Comparison of ENCODE assay signal across 35 cellular contexts in genomic region chr3:167396075-167396474, GRCh38. TPM values are rescaled to one million over a fixed set of nuclear protein-coding genes. Genes with fewer than 3 reads are reported as not detected.
"Had no signal": no experiment of that assay in that cellular context is flagged by ENCODE, and none has a peak within 500 bp of the region (broad histone marks: within the 10 kb centered on the region; RNA-seq: fewer than 3 reads in every experiment).

No MANE protein-coding gene starts in this region.

- FAIRE-seq: TTC549 had no signal

- H3K36me3 ChIP-seq: ascending aorta had no signal

- ATAC-seq: activated CD4-positive, alpha-beta T cell treated with anti-CD3 and anti-CD28 coated beads for 36 hours; activated CD4-positive, CD25-positive, alpha-beta regulatory T cell treated with anti-CD3 and anti-CD28 coated beads, Interleukin-2, amount 50 U/mL, for 24 hours; activated CD8-positive, alpha-beta memory T cell treated with anti-CD3 and anti-CD28 coated beads, Interleukin-2, amount 10 ng/mL, durations not matched to agents 7 days and 5 days; activated CD8-positive, alpha-beta T cell treated with anti-CD3 and anti-CD28 coated beads, Interleukin-2, amount 10 ng/mL, durations not matched to agents 7 days and 5 days; activated naive CD8-positive, alpha-beta T cell treated with anti-CD3 and anti-CD28 coated beads, Interleukin-2, amount 50 U/mL, for 24 hours had no signal

- DNase-seq: activated CD4-positive, alpha-beta memory T cell treated with anti-CD3 and anti-CD28 coated beads, Interleukin-2, amount 10 ng/mL, durations not matched to agents 7 days and 5 days; activated CD4-positive, alpha-beta T cell treated with anti-CD3 and anti-CD28 coated beads for 1 hour; activated CD4-positive, alpha-beta T cell treated with anti-CD3 and anti-CD28 coated beads for 36 hours; activated CD4-positive, alpha-beta T cell treated with anti-CD3 and anti-CD28 coated beads for 48 hours; activated CD4-positive, alpha-beta T cell treated with anti-CD3 and anti-CD28 coated beads, Interleukin-2, amount 10 ng/mL, durations not matched to agents 7 days and 5 days; activated CD4-positive, alpha-beta T cell treated with anti-CD3 and anti-CD28 coated beads, Interleukin-2, amount 50 U/mL, for 48 hours; activated CD4-positive, CD25-positive, alpha-beta regulatory T cell; activated CD8-positive, alpha-beta memory T cell treated with anti-CD3 and anti-CD28 coated beads for 24 hours; activated CD8-positive, alpha-beta memory T cell treated with anti-CD3 and anti-CD28 coated beads, Interleukin-2, amount 10 ng/mL, durations not matched to agents 7 days and 5 days; activated CD8-positive, alpha-beta memory T cell treated with anti-CD3 and anti-CD28 coated beads, Interleukin-2, amount 50 U/mL, for 48 hours; activated CD8-positive, alpha-beta T cell treated with anti-CD3 and anti-CD28 coated beads, Interleukin-2, amount 10 ng/mL, durations not matched to agents 7 days and 5 days; activated effector memory CD4-positive, alpha-beta T cell treated with Interleukin-2 at 50 U/mL for 16 hours; activated gamma-delta T cell; activated naive CD4-positive, alpha-beta T cell treated with anti-CD3 and anti-CD28 coated beads, Interleukin-2, amount 10 ng/mL, durations not matched to agents 7 days and 5 days; activated naive CD4-positive, alpha-beta T cell treated with Interleukin-2 at 50 U/mL for 16 hours; activated naive CD8-positive, alpha-beta T cell treated with anti-CD3 and anti-CD28 coated beads, Interleukin-2, amount 10 ng/mL, durations not matched to agents 7 days and 5 days; activated naive CD8-positive, alpha-beta T cell treated with anti-CD3 and anti-CD28 coated beads, Interleukin-2, amount 50 U/mL, for 24 hours; activated T-cell treated with anti-CD3 and anti-CD28 coated beads, Interleukin-2, amount 50 U/mL, for 24 hours; activated T-cell treated with anti-CD3 and anti-CD28 coated beads, Interleukin-2, amount 50 U/mL, for 48 hours; amygdala; anterior cingulate cortex; central memory CD4-positive, alpha-beta T cell; T-helper 1 cell; T-helper 2 cell; T-helper 9 cell had no signal

- H3K27ac Mint-ChIP-seq: activated CD4-positive, alpha-beta memory T cell treated with anti-CD3 and anti-CD28 coated beads, Interleukin-2, amount 10 ng/mL, durations not matched to agents 7 days and 5 days; activated CD4-positive, alpha-beta T cell treated with anti-CD3 and anti-CD28 coated beads for 36 hours; activated CD4-positive, alpha-beta T cell treated with anti-CD3 and anti-CD28 coated beads, Interleukin-2, amount 10 ng/mL, durations not matched to agents 7 days and 5 days; activated CD8-positive, alpha-beta memory T cell treated with anti-CD3 and anti-CD28 coated beads, Interleukin-2, amount 10 ng/mL, durations not matched to agents 7 days and 5 days; activated CD8-positive, alpha-beta T cell treated with anti-CD3 and anti-CD28 coated beads, Interleukin-2, amount 10 ng/mL, durations not matched to agents 7 days and 5 days; activated naive CD4-positive, alpha-beta T cell treated with anti-CD3 and anti-CD28 coated beads, Interleukin-2, amount 10 ng/mL, durations not matched to agents 7 days and 5 days; activated naive CD4-positive, alpha-beta T cell treated with anti-CD3 and anti-CD28 coated beads, Interleukin-2, amount 50 U/mL, for 24 hours; activated naive CD8-positive, alpha-beta T cell; activated naive CD8-positive, alpha-beta T cell treated with anti-CD3 and anti-CD28 coated beads, Interleukin-2, amount 10 ng/mL, durations not matched to agents 7 days and 5 days; activated naive CD8-positive, alpha-beta T cell treated with anti-CD3 and anti-CD28 coated beads, Interleukin-2, amount 50 U/mL, for 24 hours; activated T-cell treated with anti-CD3 and anti-CD28 coated beads, Interleukin-2, amount 50 U/mL, for 24 hours; activated T-helper 2 cell treated with anti-CD3 and anti-CD28 coated beads, Interferon-gamma antibody, Interleukin-2, Interleukin-4, amounts not matched to agents 10 μg/mL and 5 μg/mL and 100 μg/mL, durations not matched to agents 14 hours and 24 hours and 36 hours; brain; T-helper 1 cell treated with Interleukin-12 subunit alpha and Interleukin-12 subunit beta and Interleukin-4 antibody, amounts not matched to agents 30 μg/mL and 1 μg/mL, for 36 hours; T-helper 2 cell treated with Interferon-gamma antibody and Interleukin-4, amounts not matched to agents 5 μg/mL and 100 μg/mL, for 36 hours had no signal

- H3K4me3 ChIP-seq: ascending aorta had no signal

- H3K27me3 Mint-ChIP-seq: activated CD4-positive, alpha-beta memory T cell treated with anti-CD3 and anti-CD28 coated beads, Interleukin-2, amount 10 ng/mL, durations not matched to agents 7 days and 5 days; activated CD4-positive, alpha-beta T cell treated with anti-CD3 and anti-CD28 coated beads, Interleukin-2, amount 10 ng/mL, durations not matched to agents 7 days and 5 days; activated CD8-positive, alpha-beta memory T cell treated with anti-CD3 and anti-CD28 coated beads, Interleukin-2, amount 10 ng/mL, durations not matched to agents 7 days and 5 days; activated naive CD4-positive, alpha-beta T cell treated with anti-CD3 and anti-CD28 coated beads, Interleukin-2, amount 10 ng/mL, durations not matched to agents 7 days and 5 days; brain had no signal

- H3K4me1 ChIP-seq: ascending aorta had no signal

- H3K9me3 ChIP-seq: ascending aorta had no signal

- H3K4me1 Mint-ChIP-seq: activated CD4-positive, alpha-beta memory T cell treated with anti-CD3 and anti-CD28 coated beads, Interleukin-2, amount 10 ng/mL, durations not matched to agents 7 days and 5 days; activated CD4-positive, alpha-beta T cell treated with anti-CD3 and anti-CD28 coated beads for 36 hours; activated CD4-positive, alpha-beta T cell treated with anti-CD3 and anti-CD28 coated beads, Interleukin-2, amount 10 ng/mL, durations not matched to agents 7 days and 5 days; activated CD8-positive, alpha-beta memory T cell treated with anti-CD3 and anti-CD28 coated beads, Interleukin-2, amount 10 ng/mL, durations not matched to agents 7 days and 5 days; activated naive CD4-positive, alpha-beta T cell treated with anti-CD3 and anti-CD28 coated beads, Interleukin-2, amount 10 ng/mL, durations not matched to agents 7 days and 5 days; activated naive CD4-positive, alpha-beta T cell treated with anti-CD3 and anti-CD28 coated beads, Interleukin-2, amount 50 U/mL, for 24 hours; activated naive CD8-positive, alpha-beta T cell treated with anti-CD3 and anti-CD28 coated beads, Interleukin-2, amount 10 ng/mL, durations not matched to agents 7 days and 5 days; activated naive CD8-positive, alpha-beta T cell treated with anti-CD3 and anti-CD28 coated beads, Interleukin-2, amount 50 U/mL, for 24 hours had no signal

- H3K4me3 Mint-ChIP-seq: activated CD4-positive, alpha-beta memory T cell treated with anti-CD3 and anti-CD28 coated beads, Interleukin-2, amount 10 ng/mL, durations not matched to agents 7 days and 5 days; activated CD4-positive, alpha-beta T cell treated with anti-CD3 and anti-CD28 coated beads for 36 hours; activated CD4-positive, alpha-beta T cell treated with anti-CD3 and anti-CD28 coated beads, Interleukin-2, amount 10 ng/mL, durations not matched to agents 7 days and 5 days; activated CD8-positive, alpha-beta memory T cell treated with anti-CD3 and anti-CD28 coated beads, Interleukin-2, amount 10 ng/mL, durations not matched to agents 7 days and 5 days; activated CD8-positive, alpha-beta T cell treated with anti-CD3 and anti-CD28 coated beads, Interleukin-2, amount 10 ng/mL, durations not matched to agents 7 days and 5 days; activated naive CD4-positive, alpha-beta T cell treated with anti-CD3 and anti-CD28 coated beads, Interleukin-2, amount 10 ng/mL, durations not matched to agents 7 days and 5 days; activated naive CD4-positive, alpha-beta T cell treated with anti-CD3 and anti-CD28 coated beads, Interleukin-2, amount 50 U/mL, for 24 hours; activated naive CD8-positive, alpha-beta T cell; activated naive CD8-positive, alpha-beta T cell treated with anti-CD3 and anti-CD28 coated beads, Interleukin-2, amount 10 ng/mL, durations not matched to agents 7 days and 5 days; activated naive CD8-positive, alpha-beta T cell treated with anti-CD3 and anti-CD28 coated beads, Interleukin-2, amount 50 U/mL, for 24 hours; activated T-cell treated with anti-CD3 and anti-CD28 coated beads, Interleukin-2, amount 50 U/mL, for 24 hours; brain; T-helper 1 cell treated with Interleukin-12 subunit alpha and Interleukin-12 subunit beta and Interleukin-4 antibody, amounts not matched to agents 30 μg/mL and 1 μg/mL, for 36 hours; T-helper 2 cell treated with Interferon-gamma antibody and Interleukin-4, amounts not matched to agents 5 μg/mL and 100 μg/mL, for 36 hours had no signal

- H3K27ac ChIP-seq: ascending aorta, VCaP had no signal

- H3K9me3 Mint-ChIP-seq: activated CD4-positive, alpha-beta memory T cell treated with anti-CD3 and anti-CD28 coated beads, Interleukin-2, amount 10 ng/mL, durations not matched to agents 7 days and 5 days; activated CD4-positive, alpha-beta T cell treated with anti-CD3 and anti-CD28 coated beads, Interleukin-2, amount 10 ng/mL, durations not matched to agents 7 days and 5 days; activated naive CD4-positive, alpha-beta T cell treated with anti-CD3 and anti-CD28 coated beads, Interleukin-2, amount 10 ng/mL, durations not matched to agents 7 days and 5 days; activated naive CD4-positive, alpha-beta T cell treated with anti-CD3 and anti-CD28 coated beads, Interleukin-2, amount 50 U/mL, for 24 hours; activated naive CD8-positive, alpha-beta T cell treated with anti-CD3 and anti-CD28 coated beads, Interleukin-2, amount 10 ng/mL, durations not matched to agents 7 days and 5 days; activated naive CD8-positive, alpha-beta T cell treated with anti-CD3 and anti-CD28 coated beads, Interleukin-2, amount 50 U/mL, for 24 hours; activated T-cell treated with anti-CD3 and anti-CD28 coated beads, Interleukin-2, amount 50 U/mL, for 24 hours; activated T-helper 2 cell treated with anti-CD3 and anti-CD28 coated beads, Interferon-gamma antibody, Interleukin-2, Interleukin-4, amounts not matched to agents 10 μg/mL and 5 μg/mL and 100 μg/mL, durations not matched to agents 14 hours and 24 hours and 36 hours; T-helper 1 cell treated with Interleukin-12 subunit alpha and Interleukin-12 subunit beta and Interleukin-4 antibody, amounts not matched to agents 30 μg/mL and 1 μg/mL, for 36 hours; T-helper 2 cell treated with Interferon-gamma antibody and Interleukin-4, amounts not matched to agents 5 μg/mL and 100 μg/mL, for 36 hours had no signal

- H3K36me3 Mint-ChIP-seq: activated CD8-positive, alpha-beta memory T cell treated with anti-CD3 and anti-CD28 coated beads, Interleukin-2, amount 10 ng/mL, durations not matched to agents 7 days and 5 days; activated naive CD4-positive, alpha-beta T cell treated with anti-CD3 and anti-CD28 coated beads, Interleukin-2, amount 10 ng/mL, durations not matched to agents 7 days and 5 days; activated naive CD4-positive, alpha-beta T cell treated with anti-CD3 and anti-CD28 coated beads, Interleukin-2, amount 50 U/mL, for 24 hours; activated naive CD8-positive, alpha-beta T cell; activated naive CD8-positive, alpha-beta T cell treated with anti-CD3 and anti-CD28 coated beads, Interleukin-2, amount 10 ng/mL, durations not matched to agents 7 days and 5 days; brain had no signal

- H3K27me3 ChIP-seq: ascending aorta had no signal

RNA-seq across cellular contexts. Expression of gene ZBBX, which starts 16.0 kb away (rescaled TPM):
- total RNA-seq: activated CD4-positive, alpha-beta memory T cell treated with anti-CD3 and anti-CD28 coated beads, Interleukin-2, amount 10 ng/mL, durations not matched to agents 7 days and 5 days; activated CD4-positive, alpha-beta T cell treated with anti-CD3 and anti-CD28 coated beads for 36 hours; activated CD4-positive, alpha-beta T cell treated with anti-CD3 and anti-CD28 coated beads, Interleukin-2, amount 10 ng/mL, durations not matched to agents 7 days and 5 days; activated CD8-positive, alpha-beta memory T cell treated with anti-CD3 and anti-CD28 coated beads, Interleukin-2, amount 10 ng/mL, durations not matched to agents 7 days and 5 days; activated CD8-positive, alpha-beta T cell treated with anti-CD3 and anti-CD28 coated beads, Interleukin-2, amount 10 ng/mL, durations not matched to agents 7 days and 5 days; activated naive CD8-positive, alpha-beta T cell treated with anti-CD3 and anti-CD28 coated beads, Interleukin-2, amount 10 ng/mL, durations not matched to agents 7 days and 5 days; activated T-helper 2 cell treated with anti-CD3 and anti-CD28 coated beads, Interferon-gamma antibody, Interleukin-2, Interleukin-4, amounts not matched to agents 10 μg/mL and 5 μg/mL and 100 μg/mL, durations not matched to agents 14 hours and 24 hours and 36 hours; ascending aorta had no signal
